Comparison of ENCODE assay signal across 20 cellular contexts in the genomic region with DNA sequence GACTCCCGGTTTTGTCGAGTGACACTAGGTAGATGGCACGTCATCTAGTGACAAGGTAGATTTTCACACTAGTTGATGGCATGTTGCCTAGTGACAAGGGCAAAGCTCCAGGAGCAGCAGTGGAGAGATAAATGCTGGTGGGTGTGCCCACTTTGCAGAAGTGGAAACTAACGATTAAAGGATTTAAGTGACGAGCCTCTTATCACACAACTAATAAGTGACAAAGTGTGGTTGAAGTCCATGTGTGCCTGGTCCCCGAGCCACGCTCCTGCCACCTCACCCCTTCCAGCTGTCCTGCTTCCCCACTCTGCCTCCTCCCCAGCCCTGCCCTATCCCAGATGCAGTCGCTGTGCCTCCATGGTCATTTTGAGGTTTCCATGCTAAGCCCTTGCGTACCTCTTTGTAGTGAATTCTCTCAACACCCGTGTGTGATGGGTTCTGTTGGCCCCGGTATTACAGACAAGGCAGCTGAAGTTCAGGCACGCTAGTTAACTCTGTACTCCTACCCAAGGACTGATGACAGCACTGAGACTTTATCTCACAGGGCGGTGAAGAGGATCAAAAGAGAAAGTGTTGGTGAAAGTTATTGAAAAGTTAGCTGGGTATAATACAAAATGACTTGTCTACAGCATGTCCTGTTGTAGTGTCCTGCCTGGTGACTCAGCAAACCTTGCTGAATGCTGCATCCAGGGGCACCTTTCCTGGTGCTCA.
DNase-seq lines count a peak whose midpoint lies in the region; ATAC-seq, FAIRE-seq and TF ChIP-seq lines count a peak whose summit lies in the region.
"Had no signal": no experiment of that assay in that cellular context is flagged by ENCODE, and none has a peak within 500 bp of the region (broad histone marks: within the 10 kb centered on the region; RNA-seq: fewer than 3 reads in every experiment).

No MANE protein-coding gene starts in this region.

- TF ChIP-seq CTCF in right atrium auricular region (IDR thresholded peaks at IDR 0.05) (no peak), kidney (IDR thresholded peaks at IDR 0.05; ENCODE audit: borderline replicate concordance, extremely low read depth, insufficient read depth) (no peak), sigmoid colon (IDR thresholded peaks at IDR 0.05) (no peak), OCI-LY7 (conservative IDR thresholded peaks at IDR 0.05; ENCODE audit: low read length) (no peak)

- no peaks in the 10 kb centered on the region for H3K36me3 ChIP-seq in right atrium auricular region
- no peaks in the 10 kb centered on the region for H3K36me3 ChIP-seq in kidney (ENCODE audit: control insufficient read depth in 1 of 2, insufficient read depth in 2 of 2, low read length in 2 of 2)
- no peaks in the 10 kb centered on the region for H3K36me3 ChIP-seq in sigmoid colon
- H3K36me3 ChIP-seq in OCI-LY7 (ENCODE audit: insufficient read depth, low read length), result no peaks in the 10 kb centered on the region
- H3K36me3 ChIP-seq: BE2C, SJCRH30 had no signal

- no TSS peak for BruUV-seq in OCI-LY7 (replicated peaks; lab: Mats Ljungman, UMichigan)

- no peaks in the 10 kb centered on the region for H3K9me2 ChIP-seq in OCI-LY7 (ENCODE audit: insufficient read depth, low read length)

- no peak for TF ChIP-seq EP300 in sigmoid colon (IDR thresholded peaks at IDR 0.05)

- no peak for TF ChIP-seq POLR2A in sigmoid colon (IDR thresholded peaks at IDR 0.05)

- CTCF ChIA-PET in OCI-LY7 (lab: Charles Lee; ENCODE audit: unreplicated experiment), result no interaction called here

- intact Hi-C loops in Right ventricle myocardium superior (cut with DNase I), result no loop called here
- intact Hi-C loops in kidney (cut with DNase I), result no loop called here
- intact Hi-C loops in sigmoid colon (cut with DNase I), result no loop called here
- intact Hi-C loops in OCI-LY7 (cut with micrococcal nuclease; ENCODE audit: unreplicated experiment), result no loop called here

- POLR2A ChIA-PET in OCI-LY7 (lab: Charles Lee), result no interaction called here

- no peak overlapping the region for H3K9ac ChIP-seq in kidney (ENCODE audit: low read length in 2 of 2)

- ATAC-seq in Right ventricle myocardium superior (ENCODE audit: poor library complexity), result peak; percentile 83

- H3K79me2 ChIP-seq in OCI-LY7 (ENCODE audit: insufficient read depth, low read depth, low read length), result no peaks in the 10 kb centered on the region

- WGBS in sigmoid colon, 2 donors, result 91 to 95% methylated on average over 13 of the region's 13 CpGs

- no peaks in the 10 kb centered on the region for H3K9me3 ChIP-seq in right atrium auricular region
- no peaks in the 10 kb centered on the region for H3K9me3 ChIP-seq in kidney (ENCODE audit: control insufficient read depth in 1 of 2, low read length in 2 of 2)
- H3K9me3 ChIP-seq in sigmoid colon, result no peaks in the 10 kb centered on the region
- H3K9me3 ChIP-seq in OCI-LY7 (ENCODE audit: low read length), result no peaks in the 10 kb centered on the region
- H3K9me3 ChIP-seq: BE2C, SJCRH30 had no signal

- no peaks in the 10 kb centered on the region for H4K20me1 ChIP-seq in OCI-LY7 (ENCODE audit: insufficient read depth, low read length)

- no peak for FAIRE-seq in kidney (lab: Jason Lieb, UNC)
- FAIRE-seq: GM19239, HTR-8/SVneo had no signal

- no peaks in the 10 kb centered on the region for H3K4me1 ChIP-seq in right atrium auricular region
- no peaks in the 10 kb centered on the region for H3K4me1 ChIP-seq in kidney (ENCODE audit: control insufficient read depth in 1 of 2, insufficient read depth in 1 of 2, low read depth in 1 of 2, low read length in 2 of 2)
- H3K4me1 ChIP-seq in sigmoid colon, result no peaks in the 10 kb centered on the region
- no peaks in the 10 kb centered on the region for H3K4me1 ChIP-seq in OCI-LY7 (ENCODE audit: insufficient read depth, low read length, poor library complexity, severe bottlenecking)
- H3K4me1 ChIP-seq: BE2C, SJCRH30 had no signal

- H3K4me2 ChIP-seq in OCI-LY7 (ENCODE audit: low read length), result no peak overlapping the region

- H3K27me3 ChIP-seq in right atrium auricular region, result no peaks in the 10 kb centered on the region
- H3K27me3 ChIP-seq in sigmoid colon, result no peaks in the 10 kb centered on the region
- H3K27me3 ChIP-seq: BE2C, SJCRH30 had no signal

- H3K27ac ChIP-seq in right atrium auricular region, result no peak overlapping the region
- no peak overlapping the region for H3K27ac ChIP-seq in kidney (ENCODE audit: low read depth in 2 of 2, low read length in 2 of 2)
- H3K27ac ChIP-seq in sigmoid colon, result no peak overlapping the region
- H3K27ac ChIP-seq in OCI-LY7 (ENCODE audit: low read depth, low read length, poor library complexity, severe bottlenecking), result no peak overlapping the region
- H3K27ac ChIP-seq: SJCRH30 had no signal

- H3K4me3 ChIP-seq in right atrium auricular region, result no peak overlapping the region
- no peak overlapping the region for H3K4me3 ChIP-seq in kidney (ENCODE audit: low read length in 2 of 2)
- no peak overlapping the region for H3K4me3 ChIP-seq in sigmoid colon
- H3K4me3 ChIP-seq in OCI-LY7 (ENCODE audit: low read depth, low read length, poor library complexity, severe bottlenecking), result no peak overlapping the region
- H3K4me3 ChIP-seq: SJCRH30 had no signal

- H2AFZ ChIP-seq in OCI-LY7 (ENCODE audit: low read length), result no peak overlapping the region

- DNase-seq in Right ventricle myocardium superior, result no peak
- DNase-seq in right atrium auricular region (ENCODE audit: low spot score), result no peak
- peak; percentile 20 for DNase-seq in kidney
- peak; percentile 22 for DNase-seq in sigmoid colon
- no peak for DNase-seq in stimulated activated CD4-positive, alpha-beta T cell treated with anti-CD3 and anti-CD28 coated beads, Interleukin-2, amount 100 ng/mL, for 24 hours
- DNase-seq in NCI-H1105 treated with DMSO at 0.1 percent for 48 hours (lab: John Stamatoyannopoulos, UW), result no peak
- DNase-seq in OCI-LY7 (ENCODE audit: low spot score), result no peak
- DNase-seq: BE2C; CD4-positive, CD25-positive, alpha-beta regulatory T cell; EL; GF-D8; IMR-90; MV-4-11; NCI-H1694; NCI-H2081 treated with DMSO at 0.1 percent for 48 hours; NCI-H446; NCI-H526; SJCRH30 had no signal

Comparison
In these comparisons a context has a peak if more than half of its experiments do, and no peak if none do; other contexts are left out.
1. DNase-seq: peak in kidney (single experiment) and sigmoid colon (single experiment); none in Right ventricle myocardium superior (single experiment), right atrium auricular region (single experiment), stimulated activated CD4-positive, alpha-beta T cell treated with anti-CD3 and anti-CD28 coated beads, Interleukin-2, amount 100 ng/mL, for 24 hours (0 of 2), NCI-H1105 treated with DMSO at 0.1 percent for 48 hours (single experiment) and OCI-LY7 (single experiment).